ENCODE assay signal across 9 cellular contexts in genomic region chr2:27431395-27431794, GRCh38. TPM values are rescaled to one million over a fixed set of nuclear protein-coding genes. Genes with fewer than 3 reads are reported as not detected.
DNase-seq lines count a peak whose midpoint lies in the region; ATAC-seq and TF ChIP-seq lines count a peak whose summit lies in the region.
"Had no signal": no experiment of that assay in that cellular context is flagged by ENCODE, and none has a peak within 500 bp of the region (broad histone marks: within the 10 kb centered on the region; RNA-seq: fewer than 3 reads in every experiment).

No MANE protein-coding gene starts in this region.

- H3K9ac ChIP-seq in PC-3 (ENCODE audit: low read length), result no peak overlapping the region
- no peak overlapping the region for H3K9ac ChIP-seq in neural progenitor cell

- H3K27ac ChIP-seq in PC-3 (ENCODE audit: low read length) (no peak overlapping the region), brain microvascular endothelial cell (no peak overlapping the region), neural progenitor cell (no peak overlapping the region)

- peaks cover 25% of the 10 kb centered on the region for H4K20me1 ChIP-seq in PC-3 (ENCODE audit: low read length)
- peaks cover 52% of the 10 kb centered on the region for H4K20me1 ChIP-seq in neural progenitor cell (ENCODE audit: low read depth)

- H3K4me3 ChIP-seq in PC-3 (ENCODE audit: low read length) (no peak overlapping the region), brain microvascular endothelial cell (ENCODE audit: low read depth, low read length) (no peak overlapping the region), neural progenitor cell (no peak overlapping the region)

- no peak overlapping the region for H2AFZ ChIP-seq in PC-3 (ENCODE audit: low read length)
- H2AFZ ChIP-seq in neural progenitor cell (replicated peaks), result no peak overlapping the region

- H3K4me1 ChIP-seq in PC-3 (ENCODE audit: insufficient read depth, low read length), result peaks cover 19% of the 10 kb centered on the region
- H3K4me1 ChIP-seq in neural progenitor cell, result peaks cover 12% of the 10 kb centered on the region

- no peaks in the 10 kb centered on the region for H3F3A ChIP-seq in PC-3 (ENCODE audit: low read length, unreplicated experiment)
- peaks cover 24% of the 10 kb centered on the region for H3F3A ChIP-seq in neural progenitor cell (ENCODE audit: low read depth)

- no peak for ATAC-seq in PC-3
- ATAC-seq in GM18505 (IDR thresholded peaks at IDR 0.05; ENCODE audit: unreplicated experiment), result no peak
- ATAC-seq in GM19035 (IDR thresholded peaks at IDR 0.05; ENCODE audit: unreplicated experiment), result no peak

- TF ChIP-seq CTCF in PC-3 (conservative IDR thresholded peaks at IDR 0.05; ENCODE audit: low read depth, low read length), result no peak
- TF ChIP-seq CTCF in brain microvascular endothelial cell (IDR thresholded peaks at IDR 0.05; ENCODE audit: low read depth, low read length, missing control alignments), result no peak
- no peak for TF ChIP-seq CTCF in neural progenitor cell (IDR thresholded peaks at IDR 0.05)

- no peaks in the 10 kb centered on the region for H3K27me3 ChIP-seq in PC-3 (ENCODE audit: low read length)
- H3K27me3 ChIP-seq in brain microvascular endothelial cell (replicated peaks), result no peaks in the 10 kb centered on the region
- H3K27me3 ChIP-seq in neural progenitor cell, result no peaks in the 10 kb centered on the region

- no TSS peak for BruUV-seq in PC-3 (replicated peaks; lab: Mats Ljungman, UMichigan)

- H3K36me3 ChIP-seq in PC-3 (ENCODE audit: low read depth, low read length) (peaks cover 31% of the 10 kb centered on the region), brain microvascular endothelial cell (replicated peaks) (peaks cover 34% of the 10 kb centered on the region), neural progenitor cell (peaks cover 7% of the 10 kb centered on the region)

- in situ Hi-C loops in brain microvascular endothelial cell (cut with HindIII; ENCODE audit: low pct_ligation_motif_present, low sequenced_read_pairs), result no loop called here

- H3K4me2 ChIP-seq in PC-3 (ENCODE audit: low read length) (no peak overlapping the region), neural progenitor cell (no peak overlapping the region)

- intact Hi-C loops in PC-3 (cut with micrococcal nuclease), result no loop called here

- H3K9me3 Mint-ChIP-seq in neural progenitor cell, result no peaks in the 10 kb centered on the region

- CTCF ChIA-PET in PC-3 (lab: Charles Lee), result no interaction called here

- H3K4me3 Mint-ChIP-seq in neural progenitor cell, result peak overlapping the region; percentile 51

- DNase-seq in ELF-1 (ENCODE audit: low read depth, low spot score) (peak; percentile 8), PC-3 (peak; percentile 36), brain microvascular endothelial cell (peak; percentile 43), neural progenitor cell (ENCODE audit: low spot score) (no peak), germinal center (ENCODE audit: low spot score) (no peak)
- no peak for DNase-seq in effector CD8-positive, alpha-beta T cell (lab: John Stamatoyannopoulos, UW)
- DNase-seq: NCI-H526 had no signal

- H3K36me3 Mint-ChIP-seq in neural progenitor cell, result peaks cover 32% of the 10 kb centered on the region

- H3K4me1 Mint-ChIP-seq in neural progenitor cell, result peaks cover 26% of the 10 kb centered on the region

- H3K27me3 Mint-ChIP-seq in neural progenitor cell (ENCODE audit: insufficient read depth, low read depth), result no peaks in the 10 kb centered on the region

- H3K79me2 ChIP-seq in PC-3 (ENCODE audit: low read length), result peaks cover 44% of the 10 kb centered on the region
- peaks cover 47% of the 10 kb centered on the region for H3K79me2 ChIP-seq in neural progenitor cell (ENCODE audit: low read depth)

- H3K9me3 ChIP-seq in PC-3 (ENCODE audit: low read length) (no peaks in the 10 kb centered on the region), neural progenitor cell (ENCODE audit: low read depth) (no peaks in the 10 kb centered on the region)

- no peaks in the 10 kb centered on the region for H3K9me2 ChIP-seq in PC-3 (replicated peaks; ENCODE audit: low read length)

- no peak overlapping the region for H3K27ac Mint-ChIP-seq in neural progenitor cell

- no peak for TF ChIP-seq POLR2A in GM18505 (IDR thresholded peaks at IDR 0.05; ENCODE audit: borderline replicate concordance, extremely low read depth, insufficient read depth, insufficient read length)

- POLR2A ChIA-PET in PC-3 (lab: Charles Lee; ENCODE audit: unreplicated experiment), result no interaction called here

RNA-seq across cellular contexts. Expression of gene NRBP1, which starts 3.0 kb away (rescaled TPM):
- total RNA-seq in PC-3 (2014; rRNA removed), result 66.6 and 69.3 TPM in 2 replicates
- total RNA-seq in neural progenitor cell (ENCODE audit: low replicate concordance), result 136 and 151 TPM in 2 replicates

RNA-seq across cellular contexts. Expression of gene KRTCAP3, which starts 10.8 kb away (rescaled TPM):
- total RNA-seq in PC-3 (2014; rRNA removed) (0.22 TPM in 1 of 2 replicates, not detected in the other), neural progenitor cell (ENCODE audit: low replicate concordance) (0.88 and 11.4 TPM in 2 replicates)

RNA-seq across cellular contexts. Expression of gene PPM1G, which starts 22.0 kb away (rescaled TPM):
- total RNA-seq in PC-3 (2014; rRNA removed), result 122 and 133 TPM in 2 replicates
- total RNA-seq in neural progenitor cell (ENCODE audit: low replicate concordance), result 114 and 116 TPM in 2 replicates

RNA-seq across cellular contexts. Expression of gene ZNF513, which starts 50.9 kb away (rescaled TPM):
- total RNA-seq in PC-3 (2014; rRNA removed) (7.4 and 9.7 TPM in 2 replicates), neural progenitor cell (ENCODE audit: low replicate concordance) (6.1 and 23.2 TPM in 2 replicates)

RNA-seq across cellular contexts. Expression of gene IFT172, which starts 58.1 kb away (rescaled TPM):
- total RNA-seq in PC-3 (2014; rRNA removed), result 12.8 and 22.9 TPM in 2 replicates
- total RNA-seq in neural progenitor cell (ENCODE audit: low replicate concordance), result 20.3 and 30.0 TPM in 2 replicates

Comparison
In these comparisons a context has a peak if more than half of its experiments do, and no peak if none do; other contexts are left out.
1. DNase-seq: peak in ELF-1 (single experiment), PC-3 (single experiment) and brain microvascular endothelial cell (single experiment); none in neural progenitor cell (single experiment), germinal center (single experiment) and effector CD8-positive, alpha-beta T cell (single experiment).